Comparison of ENCODE assay signal across 2 cellular contexts in the genomic region with DNA sequence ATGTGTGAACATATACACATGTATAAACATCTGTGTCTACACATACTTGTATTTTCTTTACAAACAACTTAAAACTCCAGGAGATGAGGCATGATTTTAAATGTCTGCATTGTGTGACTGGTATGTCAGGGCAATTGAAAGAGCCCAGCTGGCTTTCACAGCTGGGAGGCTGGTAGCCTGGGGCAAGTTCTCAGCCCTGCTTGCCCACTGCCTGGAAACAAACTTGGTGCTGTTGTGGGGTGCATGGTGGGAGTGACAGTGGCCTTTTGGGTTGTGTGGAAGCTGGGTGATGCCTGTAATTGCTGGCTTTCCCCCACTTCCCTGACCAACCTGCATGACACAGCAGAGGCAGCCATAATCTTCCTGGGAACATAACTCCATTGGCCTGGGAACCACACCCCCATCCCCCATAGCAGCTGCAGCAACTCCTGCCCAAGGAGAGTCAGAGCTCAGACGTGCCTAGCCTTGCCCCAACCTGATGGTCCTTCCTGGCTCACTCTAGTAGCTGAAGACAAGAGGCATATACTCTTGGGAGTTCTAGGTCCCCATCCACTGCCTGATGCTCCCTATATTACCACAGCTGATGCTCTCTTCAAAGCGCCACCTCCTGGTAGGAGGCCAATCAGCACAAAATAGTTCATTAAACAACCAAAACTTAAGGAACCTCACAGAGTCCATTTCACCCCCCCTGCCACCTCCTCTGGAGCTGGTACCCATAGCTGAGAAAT.
TF ChIP-seq lines count a peak whose summit lies in the region.

No MANE protein-coding gene starts in this region.

TF ChIP-seq in HepG2, 621 proteins besides CTCF, POLR2A, EP300 and RAD21 (continued from another document):
- TF ChIP-seq ZNF430 (CRISPR knock-in tag; IDR thresholded peaks at IDR 0.05) = no peak
- peak; percentile 26; the same call in 1 of the 2 replicates for TF ChIP-seq TFAP4 (IDR thresholded peaks at IDR 0.05; ENCODE audit: borderline replicate concordance, low read depth)
- peak; percentile 75 for TF ChIP-seq ZNF574 (CRISPR knock-in tag; IDR thresholded peaks at IDR 0.05)
- TF ChIP-seq STAG1 (CRISPR knock-in tag; IDR thresholded peaks at IDR 0.05) = peak; percentile 50
- TF ChIP-seq ZMYM4 (CRISPR knock-in tag; IDR thresholded peaks at IDR 0.05) = peak; percentile 47; the same call in 1 of the 2 replicates
- 0 out of 2 replicates have a peak, but pooled peaks have one; percentile 14 for TF ChIP-seq SALL2 (CRISPR knock-in tag; IDR thresholded peaks at IDR 0.05)
- TF ChIP-seq, protein P1, sequence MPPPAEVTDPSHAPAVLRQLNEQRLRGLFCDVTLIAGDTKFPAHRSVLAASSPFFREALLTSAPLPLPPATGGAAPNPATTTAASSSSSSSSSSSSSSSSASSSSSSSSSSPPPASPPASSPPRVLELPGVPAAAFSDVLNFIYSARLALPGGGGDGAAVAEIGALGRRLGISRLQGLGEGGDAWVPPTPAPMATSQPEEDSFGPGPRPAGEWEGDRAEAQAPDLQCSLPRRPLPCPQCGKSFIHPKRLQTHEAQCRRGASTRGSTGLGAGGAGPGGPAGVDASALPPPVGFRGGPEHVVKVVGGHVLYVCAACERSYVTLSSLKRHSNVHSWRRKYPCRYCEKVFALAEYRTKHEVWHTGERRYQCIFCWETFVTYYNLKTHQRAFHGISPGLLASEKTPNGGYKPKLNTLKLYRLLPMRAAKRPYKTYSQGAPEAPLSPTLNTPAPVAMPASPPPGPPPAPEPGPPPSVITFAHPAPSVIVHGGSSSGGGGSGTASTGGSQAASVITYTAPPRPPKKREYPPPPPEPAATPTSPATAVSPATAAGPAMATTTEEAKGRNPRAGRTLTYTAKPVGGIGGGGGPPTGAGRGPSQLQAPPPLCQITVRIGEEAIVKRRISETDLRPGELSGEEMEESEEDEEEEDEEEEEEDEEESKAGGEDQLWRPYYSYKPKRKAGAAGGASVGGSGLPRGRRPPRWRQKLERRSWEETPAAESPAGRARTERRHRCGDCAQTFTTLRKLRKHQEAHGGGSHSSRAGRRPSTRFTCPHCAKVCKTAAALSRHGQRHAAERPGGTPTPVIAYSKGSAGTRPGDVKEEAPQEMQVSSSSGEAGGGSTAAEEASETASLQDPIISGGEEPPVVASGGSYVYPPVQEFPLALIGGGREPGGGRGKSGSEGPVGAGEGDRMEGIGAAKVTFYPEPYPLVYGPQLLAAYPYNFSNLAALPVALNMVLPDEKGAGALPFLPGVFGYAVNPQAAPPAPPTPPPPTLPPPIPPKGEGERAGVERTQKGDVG (CRISPR knock-in tag; IDR thresholded peaks at IDR 0.05; ENCODE audit: borderline replicate concordance) = 0 out of 2 replicates have a peak, but pooled peaks have one; percentile 31
TF ChIP-seq in HepG2: peak in this region for 7.

TF ChIP-seq in endothelial cell of umbilical vein, 7 proteins besides CTCF, POLR2A, EP300 and RAD21:
- TF ChIP-seq, protein P2, sequence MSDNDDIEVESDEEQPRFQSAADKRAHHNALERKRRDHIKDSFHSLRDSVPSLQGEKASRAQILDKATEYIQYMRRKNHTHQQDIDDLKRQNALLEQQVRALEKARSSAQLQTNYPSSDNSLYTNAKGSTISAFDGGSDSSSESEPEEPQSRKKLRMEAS (IDR thresholded peaks at IDR 0.05; ENCODE audit: insufficient read depth, insufficient read length) = no peak
- TF ChIP-seq POLR2AphosphoS5 (IDR thresholded peaks at IDR 0.05; ENCODE audit: insufficient read depth, low read depth, low read length) (no peak), MYC (IDR thresholded peaks at IDR 0.05; ENCODE audit: low read depth, low read length) (no peak), JUN (IDR thresholded peaks at IDR 0.05; ENCODE audit: borderline replicate concordance, insufficient read depth, insufficient read length, low read depth) (no peak), FOS (IDR thresholded peaks at IDR 0.05; ENCODE audit: borderline replicate concordance, insufficient read depth, low read length) (no peak), GATA2 (IDR thresholded peaks at IDR 0.05; ENCODE audit: insufficient read depth, insufficient read length, low read depth, low read length) (no peak), EZH2 (IDR thresholded peaks at IDR 0.05; ENCODE audit: borderline replicate concordance, low read depth, low read length, severe bottlenecking) (no peak)
